8 cellular contexts compared by ENCODE assay signal in the genomic region with DNA sequence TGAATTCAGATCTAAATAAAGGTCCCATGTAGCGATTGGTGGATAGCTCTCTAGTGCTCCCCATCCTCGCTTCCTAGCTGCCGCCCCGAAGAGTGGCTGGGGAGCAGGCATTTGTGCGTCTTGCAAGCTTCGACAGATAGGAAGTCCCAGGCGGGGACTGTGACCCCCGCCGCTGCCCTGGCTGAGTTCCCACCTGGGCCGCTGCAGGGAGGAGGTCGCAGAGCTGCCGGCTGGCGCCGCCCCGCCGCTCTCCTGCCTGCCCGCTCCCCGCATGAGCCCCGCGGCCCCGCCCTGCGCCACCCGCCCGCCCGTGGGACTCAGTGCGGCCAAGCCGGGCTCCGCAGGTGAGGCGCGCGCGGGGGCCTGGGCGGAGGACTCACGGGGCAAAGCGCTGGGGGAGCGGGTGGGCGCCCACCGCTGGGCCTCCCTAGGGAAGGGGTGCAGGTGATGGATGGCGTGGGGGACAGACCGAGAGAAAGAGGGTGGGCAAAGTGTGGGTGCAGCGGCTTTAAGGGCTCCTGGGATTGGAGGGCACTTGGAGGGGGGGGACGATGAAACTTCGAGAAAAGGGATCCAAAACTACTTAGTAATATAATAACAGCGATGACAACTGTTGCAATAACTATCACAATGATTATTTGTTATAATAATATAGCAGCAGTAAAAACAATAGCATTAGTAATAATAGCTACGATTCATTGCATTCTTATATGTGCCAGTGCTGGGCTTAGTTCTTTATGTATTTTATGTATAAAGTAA. TPM values are rescaled to one million over a fixed set of nuclear protein-coding genes. Genes with fewer than 3 reads are reported as not detected.
A peak's percentile ranks its signal among the peaks of the same experiment; 100 is the strongest.
DNase-seq lines count a peak whose midpoint lies in the region; ATAC-seq and TF ChIP-seq lines count a peak whose summit lies in the region.

A gene (plus strand): TSS at position 80 of the 759 bp plus-strand sequence. CDS start 14,547 bp downstream, outside the sequence.

- no peak within 1 kb of the TSS for H3K27ac Mint-ChIP-seq in activated CD4-positive, alpha-beta T cell treated with anti-CD3 and anti-CD28 coated beads for 36 hours
- no peak within 1 kb of the TSS for H3K27ac Mint-ChIP-seq in activated T-helper 2 cell treated with anti-CD3 and anti-CD28 coated beads, Interferon-gamma antibody, Interleukin-2, Interleukin-4, amounts not matched to agents 10 μg/mL and 5 μg/mL and 100 μg/mL, durations not matched to agents 14 hours and 24 hours and 36 hours

- no peaks in the 10 kb centered on the region for H3K36me3 Mint-ChIP-seq in activated CD4-positive, alpha-beta T cell treated with anti-CD3 and anti-CD28 coated beads for 36 hours (ENCODE audit: low read depth)
- no peaks in the 10 kb centered on the region for H3K36me3 Mint-ChIP-seq in activated T-helper 2 cell treated with anti-CD3 and anti-CD28 coated beads, Interferon-gamma antibody, Interleukin-2, Interleukin-4, amounts not matched to agents 10 μg/mL and 5 μg/mL and 100 μg/mL, durations not matched to agents 14 hours and 24 hours and 36 hours (ENCODE audit: low read depth)

- TF ChIP-seq CTCF in thoracic aorta (IDR thresholded peaks at IDR 0.05): no peak

- intact Hi-C loops in activated CD4-positive, alpha-beta T cell treated with anti-CD3 and anti-CD28 coated beads for 36 hours (cut with DNase I, micrococcal nuclease): no loop called here
- intact Hi-C loops in activated T-helper 2 cell treated with anti-CD3 and anti-CD28 coated beads, Interferon-gamma antibody, Interleukin-2, Interleukin-4, amounts not matched to agents 10 μg/mL and 5 μg/mL and 100 μg/mL, durations not matched to agents 14 hours and 24 hours and 36 hours (cut with micrococcal nuclease): no loop called here

- peak; percentile 54 for DNase-seq in activated CD4-positive, alpha-beta T cell treated with anti-CD3 and anti-CD28 coated beads for 36 hours
- no peak for DNase-seq in activated CD4-positive, alpha-beta T cell treated with anti-CD3 and anti-CD28 coated beads for 1 hour
- DNase-seq in activated T-helper 2 cell treated with anti-CD3 and anti-CD28 coated beads, Interferon-gamma antibody, Interleukin-2, Interleukin-4, amounts not matched to agents 10 μg/mL and 5 μg/mL and 100 μg/mL, durations not matched to agents 14 hours and 24 hours and 36 hours (ENCODE audit: low spot score): no peak
- no peak for DNase-seq in thoracic aorta (ENCODE audit: low spot score)
- DNase-seq in NAMALWA (ENCODE audit: low spot score): no peak
- DNase-seq in HCEC 1CT: no peak

- peaks cover 5 to 6% of the 10 kb centered on the region in 2 donors for H3K4me1 ChIP-seq in thoracic aorta (ENCODE audit: control insufficient read depth in 1 of 2, low read depth in 2 of 2)

- H3K9me3 Mint-ChIP-seq in activated CD4-positive, alpha-beta T cell treated with anti-CD3 and anti-CD28 coated beads for 36 hours (ENCODE audit: low read depth): no peaks in the 10 kb centered on the region
- H3K9me3 Mint-ChIP-seq in activated T-helper 2 cell treated with anti-CD3 and anti-CD28 coated beads, Interferon-gamma antibody, Interleukin-2, Interleukin-4, amounts not matched to agents 10 μg/mL and 5 μg/mL and 100 μg/mL, durations not matched to agents 14 hours and 24 hours and 36 hours: no peaks in the 10 kb centered on the region

- H3K9me3 ChIP-seq in iPS-18c (ENCODE audit: control insufficient read depth, insufficient read depth, low read length) (no peaks in the 10 kb centered on the region), thoracic aorta (no peaks in the 10 kb centered on the region)

- H3K4me3 ChIP-seq in iPS-18c (ENCODE audit: insufficient read depth, low read depth, low read length) (peak within 1 kb of the TSS; percentile 44; the same call in 1 of the 2 replicates), thoracic aorta (peak within 1 kb of the TSS; percentile 64)

- no peaks in the 10 kb centered on the region for H3K27me3 Mint-ChIP-seq in activated CD4-positive, alpha-beta T cell treated with anti-CD3 and anti-CD28 coated beads for 36 hours
- peaks cover 14% of the 10 kb centered on the region for H3K27me3 Mint-ChIP-seq in activated T-helper 2 cell treated with anti-CD3 and anti-CD28 coated beads, Interferon-gamma antibody, Interleukin-2, Interleukin-4, amounts not matched to agents 10 μg/mL and 5 μg/mL and 100 μg/mL, durations not matched to agents 14 hours and 24 hours and 36 hours (ENCODE audit: low read depth)

- H3K4me3 Mint-ChIP-seq in activated CD4-positive, alpha-beta T cell treated with anti-CD3 and anti-CD28 coated beads for 36 hours: peak within 1 kb of the TSS; percentile 51
- peak within 1 kb of the TSS; percentile 37 for H3K4me3 Mint-ChIP-seq in activated T-helper 2 cell treated with anti-CD3 and anti-CD28 coated beads, Interferon-gamma antibody, Interleukin-2, Interleukin-4, amounts not matched to agents 10 μg/mL and 5 μg/mL and 100 μg/mL, durations not matched to agents 14 hours and 24 hours and 36 hours (ENCODE audit: low read depth)

- POLR2A ChIA-PET in activated CD4-positive, alpha-beta T cell treated with anti-CD3 and anti-CD28 coated beads for 36 hours (lab: Charles Lee): no interaction called here

- H3K27me3 ChIP-seq in thoracic aorta (replicated peaks; ENCODE audit: insufficient read depth): peaks cover 6% of the 10 kb centered on the region

- CTCF ChIA-PET in activated CD4-positive, alpha-beta T cell treated with anti-CD3 and anti-CD28 coated beads for 36 hours (lab: Charles Lee): interaction anchor here (0.7 to 1.1 kb wide), 3 partner anchors 13 to 1589 kb away, joined by 3 to 5 read pairs (median 3); no protein-coding TSS in a partner anchor

- H3K27ac ChIP-seq in thoracic aorta: no peak within 1 kb of the TSS

- H3K4me1 Mint-ChIP-seq in activated CD4-positive, alpha-beta T cell treated with anti-CD3 and anti-CD28 coated beads for 36 hours: peaks cover 18% of the 10 kb centered on the region
- peaks cover 12% of the 10 kb centered on the region for H3K4me1 Mint-ChIP-seq in activated T-helper 2 cell treated with anti-CD3 and anti-CD28 coated beads, Interferon-gamma antibody, Interleukin-2, Interleukin-4, amounts not matched to agents 10 μg/mL and 5 μg/mL and 100 μg/mL, durations not matched to agents 14 hours and 24 hours and 36 hours (ENCODE audit: low read depth)

- peak; percentile 71 for ATAC-seq in activated CD4-positive, alpha-beta T cell treated with anti-CD3 and anti-CD28 coated beads for 36 hours
- ATAC-seq in thoracic aorta (ENCODE audit: insufficient number of reproducible peaks, low FRiP score, low read depth) (no peak), HG02852 (IDR thresholded peaks at IDR 0.05; ENCODE audit: unreplicated experiment) (no peak)

- no peaks in the 10 kb centered on the region for H3K36me3 ChIP-seq in thoracic aorta

RNA-seq across cellular contexts. Expression of the gene that starts here (rescaled TPM):
- total RNA-seq in activated CD4-positive, alpha-beta T cell treated with anti-CD3 and anti-CD28 coated beads for 36 hours: under 1 TPM in 1 of 2 experiments, not detected in 1; 0.07 TPM
- total RNA-seq in activated T-helper 2 cell treated with anti-CD3 and anti-CD28 coated beads, Interferon-gamma antibody, Interleukin-2, Interleukin-4, amounts not matched to agents 10 μg/mL and 5 μg/mL and 100 μg/mL, durations not matched to agents 14 hours and 24 hours and 36 hours: 0.07 TPM in 1 of 2 replicates, not detected in the other
- under 1 TPM in 1 of 2 donors, not detected in 1; 0.21 TPM for total RNA-seq in thoracic aorta

Comparison
In these comparisons a context has a peak if more than half of its experiments do, and no peak if none do; other contexts are left out.
1. Peak in DNase-seq and ATAC-seq in activated CD4-positive, alpha-beta T cell treated with anti-CD3 and anti-CD28 coated beads for 36 hours; RNA of the gene not detected or under 1 TPM.